Comparison of ENCODE assay signal across 10 cellular contexts in the genomic region with DNA sequence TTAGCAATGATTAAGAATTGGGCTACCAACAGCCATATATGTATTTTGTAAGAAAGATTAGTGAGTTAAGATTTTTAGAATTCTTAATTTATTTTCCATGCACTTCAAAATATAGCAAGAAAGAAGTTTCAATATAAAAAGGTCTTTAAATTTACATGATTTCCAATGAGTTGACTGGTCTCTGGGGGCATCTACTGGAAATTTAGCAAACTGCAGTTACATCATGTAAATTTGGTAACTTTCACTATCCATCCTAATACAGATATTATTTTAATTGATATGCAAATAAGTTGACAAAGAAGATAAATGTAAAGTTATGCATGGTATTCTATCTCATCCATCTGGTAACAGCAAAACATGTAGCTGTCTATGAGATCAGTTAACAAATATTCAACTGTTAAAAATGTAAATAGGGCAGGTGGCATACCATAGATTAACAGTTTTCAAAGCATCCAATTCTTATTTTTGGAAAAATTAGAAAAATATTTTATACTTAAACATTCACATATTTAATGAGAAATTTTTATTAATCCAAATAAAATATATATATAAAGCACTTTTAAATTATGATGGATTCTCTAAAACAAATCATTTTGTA. TPM values are rescaled to one million over a fixed set of nuclear protein-coding genes. Genes with fewer than 3 reads are reported as not detected.
DNase-seq lines count a peak whose midpoint lies in the region; ATAC-seq and TF ChIP-seq lines count a peak whose summit lies in the region.
"Had no signal": no experiment of that assay in that cellular context is flagged by ENCODE, and none has a peak within 500 bp of the region (broad histone marks: within the 10 kb centered on the region; RNA-seq: fewer than 3 reads in every experiment).

No MANE protein-coding gene starts in this region.

- no peaks in the 10 kb centered on the region for H3K36me3 Mint-ChIP-seq in CD4-positive, alpha-beta T cell (ENCODE audit: low read depth)
- no peaks in the 10 kb centered on the region for H3K36me3 Mint-ChIP-seq in stimulated activated memory B cell treated with anti-CD40 and anti-IgM and Interleukin-4, amounts not matched to agents 10 μg/mL and 1 μg/mL and 100 μg/mL, for 72 hours
- H3K36me3 Mint-ChIP-seq: naive B cell, T-cell had no signal

- ATAC-seq in CD4-positive, alpha-beta T cell (ENCODE audit: poor library complexity) = no peak
- ATAC-seq in GM18861 (IDR thresholded peaks at IDR 0.05; ENCODE audit: unreplicated experiment) (peak; percentile 48), left colon (peak; percentile 41), HG02981 (IDR thresholded peaks at IDR 0.05; ENCODE audit: unreplicated experiment) (no peak), right cardiac atrium (no peak)
- no peak for ATAC-seq in stimulated activated memory B cell treated with anti-CD40 and anti-IgM and Interleukin-4, amounts not matched to agents 10 μg/mL and 1 μg/mL and 100 μg/mL, for 72 hours
- ATAC-seq: T-cell had no signal

- intact Hi-C loops in CD4-positive, alpha-beta T cell (cut with DNase I, micrococcal nuclease) = loop anchor here (1.0 to 10.0 kb wide), 3 partner anchors 574 to 1682 kb away; no protein-coding TSS in a partner anchor
- intact Hi-C loops in left colon (cut with DNase I, micrococcal nuclease) (loop anchor here in 1 of 2 donors (10.0 kb wide), 1 partner anchor 572 kb away; no protein-coding TSS in a partner anchor), right cardiac atrium (cut with DNase I) (loop anchor here in 3 of 4 donors (5.0 to 10.0 kb wide), 3 partner anchors 569 to 574 kb away; no protein-coding TSS in a partner anchor)

- no peak overlapping the region for H3K27ac Mint-ChIP-seq in CD4-positive, alpha-beta T cell
- H3K27ac Mint-ChIP-seq in stimulated activated memory B cell treated with anti-CD40 and anti-IgM and Interleukin-4, amounts not matched to agents 10 μg/mL and 1 μg/mL and 100 μg/mL, for 72 hours = no peak overlapping the region
- H3K27ac Mint-ChIP-seq: naive B cell, T-cell had no signal

- H3K4me1 Mint-ChIP-seq in CD4-positive, alpha-beta T cell (ENCODE audit: low read depth) = no peaks in the 10 kb centered on the region
- H3K4me1 Mint-ChIP-seq in stimulated activated memory B cell treated with anti-CD40 and anti-IgM and Interleukin-4, amounts not matched to agents 10 μg/mL and 1 μg/mL and 100 μg/mL, for 72 hours = no peaks in the 10 kb centered on the region
- H3K4me1 Mint-ChIP-seq: naive B cell, T-cell had no signal

- no peak overlapping the region for H3K4me3 ChIP-seq in right cardiac atrium (ENCODE audit: low read length)

- CTCF ChIA-PET in CD4-positive, alpha-beta T cell (lab: Charles Lee) = no interaction called here

- H3K27ac ChIP-seq in CD4-positive, alpha-beta T cell (ENCODE audit: low read depth, low read length) = no peak overlapping the region
- no peak overlapping the region for H3K27ac ChIP-seq in right cardiac atrium (ENCODE audit: low read length)

- POLR2A ChIA-PET in CD4-positive, alpha-beta T cell (lab: Charles Lee) = no interaction called here

- peaks cover 7% of the 10 kb centered on the region for H3K27me3 Mint-ChIP-seq in CD4-positive, alpha-beta T cell
- no peaks in the 10 kb centered on the region for H3K27me3 Mint-ChIP-seq in stimulated activated memory B cell treated with anti-CD40 and anti-IgM and Interleukin-4, amounts not matched to agents 10 μg/mL and 1 μg/mL and 100 μg/mL, for 72 hours

- no peaks in the 10 kb centered on the region for H3K9me3 ChIP-seq in CD4-positive, alpha-beta T cell (ENCODE audit: control insufficient read depth, low read length)
- H3K9me3 ChIP-seq in right cardiac atrium (ENCODE audit: control insufficient read depth, low read length) = no peaks in the 10 kb centered on the region

- peaks cover 15% of the 10 kb centered on the region for H3K27me3 ChIP-seq in CD4-positive, alpha-beta T cell (ENCODE audit: control insufficient read depth, insufficient read depth, low read length)
- no peaks in the 10 kb centered on the region for H3K27me3 ChIP-seq in right cardiac atrium (ENCODE audit: control insufficient read depth, insufficient read depth)

- H3K4me1 ChIP-seq in right cardiac atrium (ENCODE audit: control insufficient read depth, insufficient read depth, low read length) = no peaks in the 10 kb centered on the region

- DNase-seq in CD4-positive, alpha-beta T cell = no peak
- DNase-seq in NCI-H1417 (lab: John Stamatoyannopoulos, UW) (peak in 2 of 3 experiments; percentile 30 to 73), astrocyte of the hippocampus (ENCODE audit: low read depth, low spot score) (peak; percentile 57), left colon (peak in 1 of 2 donors; percentile 5), right cardiac atrium (no peak)
- DNase-seq: naive B cell had no signal

- H3K9me3 Mint-ChIP-seq in CD4-positive, alpha-beta T cell = no peaks in the 10 kb centered on the region
- no peaks in the 10 kb centered on the region for H3K9me3 Mint-ChIP-seq in stimulated activated memory B cell treated with anti-CD40 and anti-IgM and Interleukin-4, amounts not matched to agents 10 μg/mL and 1 μg/mL and 100 μg/mL, for 72 hours
- H3K9me3 Mint-ChIP-seq: naive B cell, T-cell had no signal

- no peak overlapping the region for H3K4me3 Mint-ChIP-seq in CD4-positive, alpha-beta T cell
- H3K4me3 Mint-ChIP-seq in stimulated activated memory B cell treated with anti-CD40 and anti-IgM and Interleukin-4, amounts not matched to agents 10 μg/mL and 1 μg/mL and 100 μg/mL, for 72 hours = no peak overlapping the region
- H3K4me3 Mint-ChIP-seq: naive B cell, T-cell had no signal

- TF ChIP-seq CTCF in CD4-positive, alpha-beta T cell (IDR thresholded peaks at IDR 0.05) = peak; percentile 45

RNA-seq across cellular contexts. Expression of gene TTC29, which starts 29.1 kb away (rescaled TPM):
- total RNA-seq in CD4-positive, alpha-beta T cell = not detected
- not detected for total RNA-seq in left colon
- total RNA-seq in right cardiac atrium = under 1 TPM; 0.26 to 0.85 (median 0.37) TPM
- polyA plus RNA-seq in right cardiac atrium = 0.09 TPM
- total RNA-seq: T-cell had no signal

Comparison
In these comparisons a context has a peak if more than half of its experiments do, and no peak if none do; other contexts are left out.
1. ATAC-seq: peak in GM18861 (single experiment) and left colon (single experiment); none in CD4-positive, alpha-beta T cell (single experiment), HG02981 (single experiment), stimulated activated memory B cell treated with anti-CD40 and anti-IgM and Interleukin-4, amounts not matched to agents 10 μg/mL and 1 μg/mL and 100 μg/mL, for 72 hours (single experiment) and right cardiac atrium (0 of 2).
2. DNase-seq: peak in NCI-H1417 (2 of 3) and astrocyte of the hippocampus (single experiment); none in CD4-positive, alpha-beta T cell (0 of 10) and right cardiac atrium (0 of 3).